26 cellular contexts compared by ENCODE assay signal in genomic region chrX:153864101-153864500, GRCh38. TPM values are rescaled to one million over a fixed set of nuclear protein-coding genes. Genes with fewer than 3 reads are reported as not detected.
"Had no signal": no experiment of that assay in that cellular context is flagged by ENCODE, and none has a peak within 500 bp of the region (broad histone marks: within the 10 kb centered on the region; RNA-seq: fewer than 3 reads in every experiment).

No MANE protein-coding gene starts in this region.

- H3K27ac ChIP-seq: esophagus squamous epithelium, neural progenitor cell, psoas muscle, sigmoid colon, stomach, thyroid gland, vagina had no signal

- ATAC-seq: effector memory CD8-positive, alpha-beta T cell; left lobe of liver; naive thymus-derived CD4-positive, alpha-beta T cell; psoas muscle; right cardiac atrium; stimulated activated effector memory CD8-positive, alpha-beta T cell treated with anti-CD3 and anti-CD28 coated beads, Interleukin-12 subunit alpha, Interleukin-12 subunit beta, amount 100 ng/mL, for 72 hours had no signal

- H3K4me3 ChIP-seq: esophagus squamous epithelium, lung, neural progenitor cell, psoas muscle, sigmoid colon, stomach, thyroid gland, vagina had no signal

- H3K27me3 ChIP-seq: sigmoid colon, thyroid gland, vagina had no signal

- H2AFZ ChIP-seq: neural progenitor cell had no signal

- H3K4me2 ChIP-seq: neural progenitor cell had no signal

- H3K4me1 ChIP-seq: esophagus squamous epithelium, psoas muscle, sigmoid colon, stomach, thyroid gland, vagina had no signal

- DNase-seq: cortex of kidney; effector memory CD8-positive, alpha-beta T cell; erythroblast; esophagus squamous epithelium; foreskin melanocyte; glutamatergic neuron; naive thymus-derived CD4-positive, alpha-beta T cell; psoas muscle; right cardiac atrium; stimulated activated CD4-positive, alpha-beta T cell treated with anti-CD3 and anti-CD28 coated beads, Interleukin-2, amount 100 ng/mL, for 24 hours; stimulated activated CD4-positive, alpha-beta T cell treated with anti-CD3 and anti-CD28 coated beads, Interleukin-4, amount 100 ng/mL, for 24 hours; stimulated activated naive CD4-positive, alpha-beta T cell treated with Interleukin-2 at 50 U/mL for 16 hours; stomach; thyroid gland; trophoblast cell had no signal

- H3K9me3 ChIP-seq: esophagus squamous epithelium, psoas muscle, sigmoid colon, thyroid gland, vagina had no signal

- H3K36me3 ChIP-seq: esophagus squamous epithelium, neural progenitor cell, sigmoid colon, stomach, thyroid gland, vagina had no signal

RNA-seq across cellular contexts. Expression of gene AVPR2, which starts 40.4 kb away (rescaled TPM):
- total RNA-seq: left lobe of liver, liver, mesothelial cell of epicardium, osteocyte, temporal lobe had no signal
- polyA plus RNA-seq: keratinocyte; naive thymus-derived CD4-positive, alpha-beta T cell had no signal
